22 cellular contexts compared by ENCODE assay signal in the genomic region with DNA sequence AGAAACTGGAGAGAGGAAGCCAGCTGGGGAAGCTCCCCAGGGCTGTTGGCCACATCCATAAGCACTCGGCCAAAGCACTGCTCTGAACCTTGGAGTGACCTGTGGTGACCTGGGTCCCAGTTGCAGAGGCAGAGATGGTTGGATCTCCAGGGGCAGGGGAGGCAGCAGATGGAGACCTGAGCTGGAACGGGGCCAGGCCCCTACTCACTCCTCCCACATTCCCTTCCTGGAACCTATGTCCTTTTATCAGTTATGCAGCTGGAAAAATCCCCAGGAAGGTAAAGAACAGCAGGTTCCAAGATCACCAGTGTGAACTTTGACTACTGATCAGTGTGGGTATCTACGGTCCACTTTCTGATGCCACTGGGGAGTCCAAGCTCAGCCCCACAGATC. TPM values are rescaled to one million over a fixed set of nuclear protein-coding genes. Genes with fewer than 3 reads are reported as not detected.
DNase-seq lines count a peak whose midpoint lies in the region; ATAC-seq, FAIRE-seq and TF ChIP-seq lines count a peak whose summit lies in the region.
"Had no signal": no experiment of that assay in that cellular context is flagged by ENCODE, and none has a peak within 500 bp of the region (broad histone marks: within the 10 kb centered on the region; RNA-seq: fewer than 3 reads in every experiment).

No MANE protein-coding gene starts in this region.

- no peak overlapping the region for H2BK120ac ChIP-seq in neuronal stem cell (ENCODE audit: low read depth, low read length)

- H4K8ac ChIP-seq in neuronal stem cell (ENCODE audit: low read depth, low read length) = no peak overlapping the region

- H3K4me2 ChIP-seq in hepatocyte (no peak overlapping the region), neuronal stem cell (ENCODE audit: insufficient read depth, low read length, poor library complexity, severe bottlenecking) (no peak overlapping the region)

- TF ChIP-seq POLR2A in body of pancreas (IDR thresholded peaks at IDR 0.05) = peak in 2 of 3 donors; percentile 47 to 48

- TF ChIP-seq CTCF in body of pancreas (IDR thresholded peaks at IDR 0.05) = no peak
- TF ChIP-seq CTCF in hepatocyte (IDR thresholded peaks at IDR 0.05; ENCODE audit: poor library complexity) = no peak

- no peak overlapping the region for H3K23ac ChIP-seq in neuronal stem cell (ENCODE audit: low read depth, low read length, poor library complexity)

- no peaks in the 10 kb centered on the region for H3K79me1 ChIP-seq in neuronal stem cell (ENCODE audit: low read depth, low read length)

- peak; percentile 19 for ATAC-seq in body of pancreas
- ATAC-seq: GM12878 had no signal

- H3K79me2 ChIP-seq in hepatocyte = no peaks in the 10 kb centered on the region

- FAIRE-seq in small intestine (lab: Jason Lieb, UNC) = no peak
- FAIRE-seq: GM12878, H54 had no signal

- H3K4me1 ChIP-seq in body of pancreas (peaks cover 44% of the 10 kb centered on the region), hepatocyte (ENCODE audit: insufficient read depth) (peaks cover 4% of the 10 kb centered on the region), neuronal stem cell (ENCODE audit: control insufficient read depth in 2 of 2, insufficient read depth in 1 of 2, low read depth in 1 of 2, low read length in 2 of 2) (no peaks in the 10 kb centered on the region), small intestine (ENCODE audit: control insufficient read depth in 2 of 2, insufficient read depth in 1 of 2, low read depth in 1 of 2, low read length in 1 of 2) (peaks cover 6 to 11% of the 10 kb centered on the region in 2 donors)

- H3K18ac ChIP-seq in neuronal stem cell (ENCODE audit: low read length) = no peak overlapping the region

- no peak overlapping the region for H3K9ac ChIP-seq in neuronal stem cell (ENCODE audit: low read depth, low read length, poor library complexity)

- H3K36me3 ChIP-seq in body of pancreas (replicated peaks in 1 of 2; ENCODE audit: insufficient read depth in 1 of 2, low read depth in 2 of 2) (no peaks in the 10 kb centered on the region), hepatocyte (replicated peaks; ENCODE audit: insufficient read depth, low read depth) (no peaks in the 10 kb centered on the region), neuronal stem cell (replicated peaks in 1 of 2; ENCODE audit: control insufficient read depth in 2 of 2, insufficient read depth in 2 of 2, low read length in 2 of 2) (no peaks in the 10 kb centered on the region), small intestine (ENCODE audit: control insufficient read depth in 2 of 2, insufficient read depth in 2 of 2, low read length in 2 of 2) (no peaks in the 10 kb centered on the region)
- H3K36me3 ChIP-seq: HAP-1 had no signal

- no peak overlapping the region for H3K4ac ChIP-seq in neuronal stem cell (ENCODE audit: low read length)

- H3K9me3 ChIP-seq in body of pancreas (no peaks in the 10 kb centered on the region), hepatocyte (ENCODE audit: low read depth) (no peaks in the 10 kb centered on the region), neuronal stem cell (replicated peaks in 1 of 2; ENCODE audit: control insufficient read depth in 2 of 2, insufficient read depth in 1 of 2, low read depth in 1 of 2, low read length in 2 of 2) (peaks cover 0 to 5% of the 10 kb centered on the region in 2 donors), small intestine (ENCODE audit: control insufficient read depth, low read depth) (no peaks in the 10 kb centered on the region)
- H3K9me3 ChIP-seq: HAP-1 had no signal

- H4K20me1 ChIP-seq in hepatocyte (ENCODE audit: insufficient read depth, poor library complexity, severe bottlenecking) = no peaks in the 10 kb centered on the region

- peak overlapping the region; percentile 23 for H2BK15ac ChIP-seq in neuronal stem cell (ENCODE audit: low read length)

- H3K4me3 ChIP-seq in body of pancreas = no peak overlapping the region
- no peak overlapping the region for H3K4me3 ChIP-seq in hepatocyte
- no peak overlapping the region for H3K4me3 ChIP-seq in neuronal stem cell (ENCODE audit: low read length in 2 of 2)
- H3K4me3 ChIP-seq in small intestine (ENCODE audit: low read depth in 1 of 2, low read length in 2 of 2) = no peak overlapping the region
- H3K4me3 ChIP-seq: GM12878, HAP-1 had no signal

- H2BK5ac ChIP-seq in neuronal stem cell (ENCODE audit: low read length) = peak overlapping the region; percentile 25

- no peak overlapping the region for H2AFZ ChIP-seq in hepatocyte
- no peak overlapping the region for H2AFZ ChIP-seq in neuronal stem cell (ENCODE audit: low read length)

- H2BK12ac ChIP-seq in neuronal stem cell (ENCODE audit: low read length) = no peak overlapping the region

- no peaks in the 10 kb centered on the region for H3K9me2 ChIP-seq in hepatocyte (replicated peaks; ENCODE audit: insufficient read depth)

- H4K91ac ChIP-seq in neuronal stem cell (ENCODE audit: low read depth, low read length, poor library complexity) = no peak overlapping the region

- H3K27me3 ChIP-seq in body of pancreas (no peaks in the 10 kb centered on the region), hepatocyte (no peaks in the 10 kb centered on the region), neuronal stem cell (ENCODE audit: control insufficient read depth in 3 of 3, insufficient read depth in 3 of 3, low read depth in 1 of 3, low read length in 3 of 3) (no peaks in the 10 kb centered on the region), small intestine (ENCODE audit: control insufficient read depth in 2 of 2, insufficient read depth in 2 of 2, low read length in 2 of 2) (no peaks in the 10 kb centered on the region)

- 47 to 51% methylated on average over 3 of the region's 3 CpGs for WGBS in body of pancreas, 2 donors
- 70% methylated on average over 3 of the region's 3 CpGs for WGBS in hepatocyte (ENCODE audit: low lambda C conversion rate, missing lambda C conversion rate)
- WGBS in neuronal stem cell (ENCODE audit: extremely low coverage in 2 of 2, insufficient read length in 2 of 2, insufficient replicate concordance in 1 of 2), 2 donors = no CpG with 5 or more reads among the region's 3 CpGs
- 21 to 58% (median 24%) methylated on average over 3 of the region's 3 CpGs for WGBS in small intestine, 3 donors

- H2AK5ac ChIP-seq in neuronal stem cell (ENCODE audit: low read depth, low read length) = peak overlapping the region; percentile 93

- peak; percentile 89 to 93 (median 92) for DNase-seq in body of pancreas
- peak; percentile 43 for DNase-seq in hepatocyte (ENCODE audit: low spot score)
- no peak for DNase-seq in neuronal stem cell (ENCODE audit: low spot score)
- peak; percentile 94 for DNase-seq in small intestine
- DNase-seq in effector CD8-positive, alpha-beta T cell (lab: John Stamatoyannopoulos, UW) = no peak
- no peak for DNase-seq in NCI-H146 treated with DMSO at 0.1 percent for 48 hours (lab: John Stamatoyannopoulos, UW; ENCODE audit: unreplicated experiment)
- no peak for DNase-seq in SHP77 (lab: John Stamatoyannopoulos, UW)
- DNase-seq: C1 segment of cervical spinal cord; Calu3; CD4-positive, alpha-beta memory T cell; COR-L47; DMS79; EL; GDM1; GOT3; HFFc6 had no signal

- H3K27ac ChIP-seq in body of pancreas (peak overlapping the region; percentile 80 to 97 (median 88)), hepatocyte (peak overlapping the region; percentile 19), neuronal stem cell (replicated peaks; ENCODE audit: low read length) (no peak overlapping the region), small intestine (ENCODE audit: low read depth in 1 of 2, low read length in 1 of 2) (peak overlapping the region; percentile 15 to 76)

- peak overlapping the region; percentile 47 for H3K14ac ChIP-seq in neuronal stem cell (ENCODE audit: low read length)

- intact Hi-C loops in body of pancreas (cut with DNase I) = no loop called here

RNA-seq across cellular contexts. Expression of a gene that starts 9.6 kb away (rescaled TPM):
- total RNA-seq in body of pancreas (1,000 to 10,000 TPM in 1 of 2 donors, 100 to 1,000 TPM in 1; 455 to 2,069 TPM), hepatocyte (21.1 and 23.4 TPM in 2 replicates)
- polyA plus RNA-seq in hepatocyte (16.7 and 23.4 TPM in 2 replicates), small intestine (10 to 100 TPM; 51.9 to 92.8 (median 53.6) TPM)
- polyA plus RNA-seq in neuronal stem cell (2013, experiment 1 of 2) = 0.29 TPM
- polyA plus RNA-seq in neuronal stem cell (2013, experiment 2 of 2) = 0.29 TPM
- total RNA-seq: A172; A673; Calu3; CD4-positive, alpha-beta memory T cell; HFFc6 had no signal
- polyA plus RNA-seq: BJ; CD4-positive, alpha-beta memory T cell; GM12878 had no signal

RNA-seq across cellular contexts. Expression of a gene that starts 20.4 kb away (rescaled TPM):
- total RNA-seq in body of pancreas = 1,000 to 10,000 TPM; 3,318 to 4,534 TPM
- total RNA-seq in hepatocyte = not detected in 2 replicates
- polyA plus RNA-seq in hepatocyte = 0.39 TPM in 1 of 2 replicates, not detected in the other
- not detected for polyA plus RNA-seq in neuronal stem cell (2013, experiment 1 of 2)
- not detected for polyA plus RNA-seq in neuronal stem cell (2013, experiment 2 of 2)
- polyA plus RNA-seq in small intestine = 1 to 10 TPM in 2 of 3 donors, under 1 TPM in 1; 0.16 to 4.5 (median 2.7) TPM
- total RNA-seq: A172; A673; Calu3; CD4-positive, alpha-beta memory T cell; HFFc6 had no signal
- polyA plus RNA-seq: BJ; CD4-positive, alpha-beta memory T cell; GM12878 had no signal

Comparison
In these comparisons a context has a peak if more than half of its experiments do, and no peak if none do; other contexts are left out.
1. DNase-seq: peak in body of pancreas (4 of 4), hepatocyte (single experiment) and small intestine (single experiment); none in neuronal stem cell (single experiment), effector CD8-positive, alpha-beta T cell (single experiment), NCI-H146 treated with DMSO at 0.1 percent for 48 hours (single experiment) and SHP77 (0 of 2).
2. RNA of a gene that starts 9.6 kb away (total RNA-seq): 455 to 2,069 TPM in body of pancreas; 21.1 to 23.4 TPM in hepatocyte; every median in the first group is over 10 times any median in the second.
3. RNA of a gene that starts 20.4 kb away (total RNA-seq): 3,318 to 4,534 TPM in body of pancreas; not detected in hepatocyte; every median in the first group is over 1,000 times any median in the second.